14 cellular contexts compared by ENCODE assay signal in the genomic region with DNA sequence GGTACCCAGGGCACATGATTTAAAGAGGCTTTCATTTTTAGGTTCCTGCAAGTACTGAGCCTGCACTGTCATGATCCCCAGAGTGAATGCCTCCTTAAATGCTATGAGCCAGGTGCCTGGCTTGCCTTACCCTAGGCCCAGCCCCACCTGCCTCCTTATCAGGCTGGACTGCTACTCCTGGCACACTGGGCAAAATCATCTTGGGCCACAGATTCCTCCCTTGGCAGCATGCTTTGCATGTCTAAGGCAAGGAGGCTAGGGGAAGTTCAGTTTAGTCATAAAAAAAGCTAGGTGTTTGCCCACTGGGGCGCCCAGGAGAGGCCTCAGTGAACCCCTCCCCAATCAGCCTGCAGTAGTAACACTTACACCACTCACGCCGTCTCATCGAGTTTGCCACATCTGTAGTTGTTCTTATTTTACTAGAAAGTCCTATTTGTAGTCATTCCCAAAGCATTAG. TPM values are rescaled to one million over a fixed set of nuclear protein-coding genes. Genes with fewer than 3 reads are reported as not detected.
DNase-seq lines count a peak whose midpoint lies in the region; ATAC-seq lines count a peak whose summit lies in the region.
"Had no signal": no experiment of that assay in that cellular context is flagged by ENCODE, and none has a peak within 500 bp of the region (broad histone marks: within the 10 kb centered on the region; RNA-seq: fewer than 3 reads in every experiment).

No MANE protein-coding gene starts in this region.

- H3K4me1 Mint-ChIP-seq in activated CD4-positive, alpha-beta T cell treated with anti-CD3 and anti-CD28 coated beads for 36 hours, result peaks cover 62% of the 10 kb centered on the region
- H3K4me1 Mint-ChIP-seq in activated T-helper 1 cell treated with anti-CD3 and anti-CD28 coated beads, Interleukin-12 subunit alpha, Interleukin-12 subunit beta, Interleukin-2, Interleukin-4 antibody, amounts not matched to agents 30 ng/mL and 10 ng/mL and 1 ng/mL, durations not matched to agents 14 hours and 24 hours and 36 hours (ENCODE audit: low read depth), result peaks cover 57% of the 10 kb centered on the region
- H3K4me1 Mint-ChIP-seq in natural killer cell treated with Interleukin-12 subunit alpha and Interleukin-12 subunit beta and Interleukin-15 and Interleukin-18, amount 100 ng/mL, for 72 hours (ENCODE audit: low read depth in 2 of 2), result peaks cover 37 to 56% of the 10 kb centered on the region in 2 donors

- POLR2A ChIA-PET in activated CD4-positive, alpha-beta T cell treated with anti-CD3 and anti-CD28 coated beads for 36 hours (lab: Charles Lee), result interaction anchor here (0.6 kb wide), 2 partner anchors 111 to 146 kb away, joined by 5 read pairs; no protein-coding TSS in a partner anchor

- peaks cover 9% of the 10 kb centered on the region for H3K36me3 Mint-ChIP-seq in activated CD4-positive, alpha-beta T cell treated with anti-CD3 and anti-CD28 coated beads for 36 hours (ENCODE audit: low read depth)
- H3K36me3 Mint-ChIP-seq in activated T-helper 1 cell treated with anti-CD3 and anti-CD28 coated beads, Interleukin-12 subunit alpha, Interleukin-12 subunit beta, Interleukin-2, Interleukin-4 antibody, amounts not matched to agents 30 ng/mL and 10 ng/mL and 1 ng/mL, durations not matched to agents 14 hours and 24 hours and 36 hours (ENCODE audit: low read depth), result peaks cover 8% of the 10 kb centered on the region
- no peaks in the 10 kb centered on the region for H3K36me3 Mint-ChIP-seq in natural killer cell treated with Interleukin-12 subunit alpha and Interleukin-12 subunit beta and Interleukin-15 and Interleukin-18, amount 100 ng/mL, for 72 hours
- H3K36me3 Mint-ChIP-seq: neural progenitor cell had no signal

- intact Hi-C loops in activated CD4-positive, alpha-beta T cell treated with anti-CD3 and anti-CD28 coated beads for 36 hours (cut with DNase I, micrococcal nuclease), result no loop called here
- intact Hi-C loops in activated T-helper 1 cell treated with anti-CD3 and anti-CD28 coated beads, Interleukin-12 subunit alpha, Interleukin-12 subunit beta, Interleukin-2, Interleukin-4 antibody, amounts not matched to agents 30 ng/mL and 10 ng/mL and 1 ng/mL, durations not matched to agents 14 hours and 24 hours and 36 hours (cut with micrococcal nuclease), result loop anchor here (1.0 kb wide), 2 partner anchors 9 to 12 kb away; no protein-coding TSS in a partner anchor

- peaks cover 3% of the 10 kb centered on the region for H3K9me3 Mint-ChIP-seq in activated CD4-positive, alpha-beta T cell treated with anti-CD3 and anti-CD28 coated beads for 36 hours (ENCODE audit: low read depth)
- H3K9me3 Mint-ChIP-seq in activated T-helper 1 cell treated with anti-CD3 and anti-CD28 coated beads, Interleukin-12 subunit alpha, Interleukin-12 subunit beta, Interleukin-2, Interleukin-4 antibody, amounts not matched to agents 30 ng/mL and 10 ng/mL and 1 ng/mL, durations not matched to agents 14 hours and 24 hours and 36 hours, result no peaks in the 10 kb centered on the region
- H3K9me3 Mint-ChIP-seq in natural killer cell treated with Interleukin-12 subunit alpha and Interleukin-12 subunit beta and Interleukin-15 and Interleukin-18, amount 100 ng/mL, for 72 hours, result peaks cover 7% of the 10 kb centered on the region
- H3K9me3 Mint-ChIP-seq: neural progenitor cell had no signal

- DNase-seq in activated CD4-positive, alpha-beta T cell treated with anti-CD3 and anti-CD28 coated beads for 36 hours, result peak; percentile 73
- no peak for DNase-seq in activated CD4-positive, alpha-beta T cell treated with anti-CD3 and anti-CD28 coated beads, Interleukin-2, amount 50 U/mL, for 1 hour
- no peak for DNase-seq in activated T-helper 1 cell treated with anti-CD3 and anti-CD28 coated beads, Interleukin-12 subunit alpha, Interleukin-12 subunit beta, Interleukin-2, Interleukin-4 antibody, amounts not matched to agents 30 ng/mL and 10 ng/mL and 1 ng/mL, durations not matched to agents 14 hours and 24 hours and 36 hours (ENCODE audit: low spot score)
- DNase-seq in natural killer cell treated with Interleukin-12 subunit alpha and Interleukin-12 subunit beta and Interleukin-15 and Interleukin-18, amount 100 ng/mL, for 72 hours (ENCODE audit: low spot score), result no peak
- DNase-seq in NCI-H345 (lab: John Stamatoyannopoulos, UW), result no peak
- DNase-seq in NCI-H1092 (lab: John Stamatoyannopoulos, UW), result no peak
- DNase-seq: heart left ventricle, left ventricle myocardium inferior, MM.1S, NCI-H2171 treated with DMSO at 0.1 percent for 48 hours, sigmoid colon had no signal

- H3K27me3 Mint-ChIP-seq in activated CD4-positive, alpha-beta T cell treated with anti-CD3 and anti-CD28 coated beads for 36 hours, result peaks cover 2% of the 10 kb centered on the region
- H3K27me3 Mint-ChIP-seq in activated T-helper 1 cell treated with anti-CD3 and anti-CD28 coated beads, Interleukin-12 subunit alpha, Interleukin-12 subunit beta, Interleukin-2, Interleukin-4 antibody, amounts not matched to agents 30 ng/mL and 10 ng/mL and 1 ng/mL, durations not matched to agents 14 hours and 24 hours and 36 hours (ENCODE audit: insufficient read depth), result peaks cover 4% of the 10 kb centered on the region
- no peaks in the 10 kb centered on the region for H3K27me3 Mint-ChIP-seq in natural killer cell treated with Interleukin-12 subunit alpha and Interleukin-12 subunit beta and Interleukin-15 and Interleukin-18, amount 100 ng/mL, for 72 hours

- ATAC-seq in activated CD4-positive, alpha-beta T cell treated with anti-CD3 and anti-CD28 coated beads for 36 hours, result peak; percentile 76
- ATAC-seq in GM21447 (IDR thresholded peaks at IDR 0.05; ENCODE audit: unreplicated experiment), result peak; percentile 57
- peak; percentile 83 to 87 for ATAC-seq in natural killer cell treated with Interleukin-12 subunit alpha and Interleukin-12 subunit beta and Interleukin-15 and Interleukin-18, amount 100 ng/mL, for 72 hours
- ATAC-seq in HG02623 (IDR thresholded peaks at IDR 0.05; ENCODE audit: unreplicated experiment), result no peak
- ATAC-seq: heart left ventricle had no signal

- H3K27ac Mint-ChIP-seq in activated CD4-positive, alpha-beta T cell treated with anti-CD3 and anti-CD28 coated beads for 36 hours, result peak overlapping the region; percentile 21
- peak overlapping the region; percentile 9 for H3K27ac Mint-ChIP-seq in activated T-helper 1 cell treated with anti-CD3 and anti-CD28 coated beads, Interleukin-12 subunit alpha, Interleukin-12 subunit beta, Interleukin-2, Interleukin-4 antibody, amounts not matched to agents 30 ng/mL and 10 ng/mL and 1 ng/mL, durations not matched to agents 14 hours and 24 hours and 36 hours
- H3K27ac Mint-ChIP-seq in natural killer cell treated with Interleukin-12 subunit alpha and Interleukin-12 subunit beta and Interleukin-15 and Interleukin-18, amount 100 ng/mL, for 72 hours, result peak overlapping the region in 1 of 2 donors; percentile 73
- H3K27ac Mint-ChIP-seq: neural progenitor cell had no signal

- no peak overlapping the region for H3K4me3 Mint-ChIP-seq in activated CD4-positive, alpha-beta T cell treated with anti-CD3 and anti-CD28 coated beads for 36 hours
- no peak overlapping the region for H3K4me3 Mint-ChIP-seq in activated T-helper 1 cell treated with anti-CD3 and anti-CD28 coated beads, Interleukin-12 subunit alpha, Interleukin-12 subunit beta, Interleukin-2, Interleukin-4 antibody, amounts not matched to agents 30 ng/mL and 10 ng/mL and 1 ng/mL, durations not matched to agents 14 hours and 24 hours and 36 hours
- H3K4me3 Mint-ChIP-seq in natural killer cell treated with Interleukin-12 subunit alpha and Interleukin-12 subunit beta and Interleukin-15 and Interleukin-18, amount 100 ng/mL, for 72 hours, result no peak overlapping the region
- H3K4me3 Mint-ChIP-seq: neural progenitor cell had no signal

- CTCF ChIA-PET in activated CD4-positive, alpha-beta T cell treated with anti-CD3 and anti-CD28 coated beads for 36 hours (lab: Charles Lee), result interaction anchor here (0.6 to 1.7 kb wide), 7 partner anchors 11 to 435 kb away, joined by 3 to 6 read pairs (median 3); no protein-coding TSS in a partner anchor

RNA-seq across cellular contexts. Expression of gene LBH, which starts 45.1 kb away (rescaled TPM):
- total RNA-seq in activated CD4-positive, alpha-beta T cell treated with anti-CD3 and anti-CD28 coated beads for 36 hours, result 100 to 1,000 TPM in 1 of 2 experiments, 10 to 100 TPM in 1; 89.6 to 108 TPM
- 306 and 313 TPM in 2 replicates for total RNA-seq in activated T-helper 1 cell treated with anti-CD3 and anti-CD28 coated beads, Interleukin-12 subunit alpha, Interleukin-12 subunit beta, Interleukin-2, Interleukin-4 antibody, amounts not matched to agents 30 ng/mL and 10 ng/mL and 1 ng/mL, durations not matched to agents 14 hours and 24 hours and 36 hours
- total RNA-seq in natural killer cell treated with Interleukin-12 subunit alpha and Interleukin-12 subunit beta and Interleukin-15 and Interleukin-18, amount 100 ng/mL, for 72 hours, result 1,000 to 10,000 TPM in 1 of 2 donors, 100 to 1,000 TPM in 1; 206 to 1,155 TPM
